Comparison of ENCODE assay signal across 17 cellular contexts in genomic region chr19:56107626-56108351, GRCh38. TPM values are rescaled to one million over a fixed set of nuclear protein-coding genes. Genes with fewer than 3 reads are reported as not detected.
A peak's percentile ranks its signal among the peaks of the same experiment; 100 is the strongest.
DNase-seq lines count a peak whose midpoint lies in the region; ATAC-seq and TF ChIP-seq lines count a peak whose summit lies in the region.
"Had no signal": no experiment of that assay in that cellular context is flagged by ENCODE, and none has a peak within 500 bp of the region (broad histone marks: within the 10 kb centered on the region; RNA-seq: fewer than 3 reads in every experiment).

No MANE protein-coding gene starts in this region.

- TF ChIP-seq POLR2A in thyroid gland (IDR thresholded peaks at IDR 0.05) = no peak

- H3K27ac ChIP-seq in muscle layer of colon (ENCODE audit: low read depth, low read length) (peak overlapping the region; percentile 32), thyroid gland (peak overlapping the region; percentile 41 to 85 (median 62)), lower lobe of right lung (no peak overlapping the region)
- H3K27ac ChIP-seq: 22Rv1 had no signal

- ATAC-seq in HG03457 (IDR thresholded peaks at IDR 0.05; ENCODE audit: unreplicated experiment) = no peak
- no peak for ATAC-seq in lower lobe of right lung

- no peaks in the 10 kb centered on the region for H3K9me3 Mint-ChIP-seq in dendritic cell treated with granulocyte-macrophage colony-stimulating factor and Interleukin-4, amounts not matched to agents 40 ng/mL and 50 ng/mL, for 4 days
- H3K9me3 Mint-ChIP-seq: CD4-positive, alpha-beta memory T cell; IgD-negative memory B cell had no signal

- H3K27me3 ChIP-seq in muscle layer of colon (ENCODE audit: control insufficient read depth in 1 of 2, insufficient read depth in 2 of 2, low read length in 2 of 2) (no peaks in the 10 kb centered on the region), thyroid gland (no peaks in the 10 kb centered on the region), lower lobe of right lung (ENCODE audit: low read depth) (no peaks in the 10 kb centered on the region)
- H3K27me3 ChIP-seq: Peyer's patch had no signal

- H3K4me1 Mint-ChIP-seq in dendritic cell treated with granulocyte-macrophage colony-stimulating factor and Interleukin-4, amounts not matched to agents 40 ng/mL and 50 ng/mL, for 4 days (ENCODE audit: low read depth) = peaks cover 87% of the 10 kb centered on the region

- H3K36me3 Mint-ChIP-seq in dendritic cell treated with granulocyte-macrophage colony-stimulating factor and Interleukin-4, amounts not matched to agents 40 ng/mL and 50 ng/mL, for 4 days (ENCODE audit: low read depth) = peaks cover 55% of the 10 kb centered on the region
- H3K36me3 Mint-ChIP-seq: IgD-negative memory B cell had no signal

- H3K27ac Mint-ChIP-seq in dendritic cell treated with granulocyte-macrophage colony-stimulating factor and Interleukin-4, amounts not matched to agents 40 ng/mL and 50 ng/mL, for 4 days = peak overlapping the region; percentile 67

- H3K36me3 ChIP-seq in muscle layer of colon (ENCODE audit: insufficient read depth, low read length) (no peaks in the 10 kb centered on the region), thyroid gland (peaks cover 0 to 2% of the 10 kb centered on the region in 2 donors), lower lobe of right lung (peaks cover 6% of the 10 kb centered on the region)

- H3K4me3 Mint-ChIP-seq in dendritic cell treated with granulocyte-macrophage colony-stimulating factor and Interleukin-4, amounts not matched to agents 40 ng/mL and 50 ng/mL, for 4 days = no peak overlapping the region
- H3K4me3 Mint-ChIP-seq: CD4-positive, alpha-beta memory T cell had no signal

- DNase-seq in DMS 273 (lab: John Stamatoyannopoulos, UW; ENCODE audit: unreplicated experiment) (peak; percentile 36), DMS 273 treated with DMSO at 0.1 percent for 48 hours (lab: John Stamatoyannopoulos, UW) (no peak), thyroid gland (peak; percentile 60 to 62), lower lobe of right lung (no peak), middle frontal gyrus (ENCODE audit: extremely low spot score, low spot score) (no peak)
- DNase-seq: CD4-positive, alpha-beta memory T cell; mesendoderm; NCI-H1105 treated with DMSO at 0.1 percent for 48 hours; NCI-H510A; Peyer's patch; T-helper 1 cell had no signal

- intact Hi-C loops in dendritic cell treated with granulocyte-macrophage colony-stimulating factor and Interleukin-4, amounts not matched to agents 40 ng/mL and 50 ng/mL, for 4 days (cut with micrococcal nuclease) = no loop called here
- intact Hi-C loops in thyroid gland (cut with DNase I) = no loop called here
- intact Hi-C loops in lower lobe of right lung (cut with DNase I) = no loop called here

- no peaks in the 10 kb centered on the region for H3K27me3 Mint-ChIP-seq in dendritic cell treated with granulocyte-macrophage colony-stimulating factor and Interleukin-4, amounts not matched to agents 40 ng/mL and 50 ng/mL, for 4 days
- H3K27me3 Mint-ChIP-seq: CD4-positive, alpha-beta memory T cell; IgD-negative memory B cell; progenitor cell of endocrine pancreas had no signal

- 62 to 65% methylated on average over 21 to 25 of the region's 27 CpGs for WGBS in thyroid gland, 2 donors

- TF ChIP-seq CTCF in thyroid gland (IDR thresholded peaks at IDR 0.05) (no peak), lower lobe of right lung (IDR thresholded peaks at IDR 0.05) (no peak)

- no peak overlapping the region for H3K9ac ChIP-seq in muscle layer of colon (ENCODE audit: low read length)

- H3K4me1 ChIP-seq in muscle layer of colon (ENCODE audit: insufficient read depth, low read length) (peaks cover 58% of the 10 kb centered on the region), thyroid gland (peaks cover 60 to 83% of the 10 kb centered on the region in 2 donors), lower lobe of right lung (peaks cover 67% of the 10 kb centered on the region)

- H3K9me3 ChIP-seq in muscle layer of colon (ENCODE audit: low read length) (no peaks in the 10 kb centered on the region), thyroid gland (no peaks in the 10 kb centered on the region), lower lobe of right lung (no peaks in the 10 kb centered on the region)
- H3K9me3 ChIP-seq: Peyer's patch had no signal

- H3K4me3 ChIP-seq in muscle layer of colon (ENCODE audit: low read depth in 1 of 2, low read length in 2 of 2) (no peak overlapping the region), thyroid gland (replicated peaks in 1 of 3) (no peak overlapping the region), lower lobe of right lung (no peak overlapping the region)
- H3K4me3 ChIP-seq: Peyer's patch had no signal

RNA-seq across cellular contexts. Expression of gene ZNF787, which starts 13.3 kb away (rescaled TPM):
- total RNA-seq in thyroid gland (10 to 100 TPM in 3 of 4 donors, 1 to 10 TPM in 1; 7.8 to 21.3 (median 14.2) TPM), lower lobe of right lung (32.4 TPM)

RNA-seq across cellular contexts. Expression of gene ZNF444, which starts 33.3 kb away (rescaled TPM):
- 10 to 100 TPM; 35.1 to 53.0 (median 45.5) TPM for total RNA-seq in thyroid gland
- 38.7 TPM for total RNA-seq in lower lobe of right lung

Comparison
In these comparisons a context has a peak if more than half of its experiments do, and no peak if none do; other contexts are left out.
1. DNase-seq: peak in DMS 273 (single experiment) and thyroid gland (2 of 2); none in DMS 273 treated with DMSO at 0.1 percent for 48 hours (single experiment), lower lobe of right lung (single experiment) and middle frontal gyrus (single experiment).